In the genomic region with DNA sequence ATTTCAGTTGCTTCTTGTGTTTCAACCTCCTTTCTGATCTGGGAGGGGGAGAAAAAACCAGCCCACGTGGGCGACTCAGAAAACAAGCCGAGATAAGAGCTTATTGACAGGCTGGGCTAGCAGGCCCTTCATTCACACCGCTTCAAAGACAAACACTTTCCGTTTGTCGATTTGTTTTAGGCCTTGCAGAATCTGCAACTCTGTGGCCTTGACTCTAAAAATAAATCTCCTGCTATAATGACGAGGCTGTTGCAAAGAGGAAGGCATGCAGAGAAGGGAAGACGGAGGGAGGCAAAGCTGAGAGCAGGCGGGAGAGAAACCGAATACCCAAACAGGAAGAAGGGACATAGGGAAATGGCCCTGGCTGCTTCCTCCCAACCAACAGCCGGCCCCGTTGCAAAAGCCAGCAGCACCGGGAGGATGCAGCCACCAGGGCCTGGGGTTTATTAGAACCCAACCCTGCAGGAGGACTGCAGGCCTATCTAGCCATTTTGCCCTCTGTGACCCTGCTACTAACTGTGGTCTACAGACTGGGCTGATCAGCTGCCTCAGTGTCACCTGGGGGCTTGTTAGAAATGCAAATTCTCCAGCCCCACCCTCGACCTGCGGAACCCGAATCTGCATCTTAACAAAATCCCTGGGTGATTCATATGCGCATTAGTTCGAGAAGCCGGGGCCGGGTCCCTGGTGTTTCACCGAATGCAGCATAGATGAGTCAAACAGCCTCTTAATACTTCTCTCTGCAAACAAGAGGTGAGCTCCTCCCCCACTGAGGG, we compare ENCODE assay signal across 10 cellular contexts.
DNase-seq lines count a peak whose midpoint lies in the region; ATAC-seq and TF ChIP-seq lines count a peak whose summit lies in the region.
"Had no signal": no experiment of that assay in that cellular context is flagged by ENCODE, and none has a peak within 500 bp of the region (broad histone marks: within the 10 kb centered on the region; RNA-seq: fewer than 3 reads in every experiment).

No MANE protein-coding gene starts in this region.

- H3K4me1 Mint-ChIP-seq in endothelial cell (ENCODE audit: unreplicated experiment) = peaks cover 25% of the 10 kb centered on the region

- TF ChIP-seq POLR2A in ovary (IDR thresholded peaks at IDR 0.05) (no peak), prostate gland (IDR thresholded peaks at IDR 0.05) (no peak)

- TF ChIP-seq EP300 in ovary (IDR thresholded peaks at IDR 0.05) = no peak

- H3K36me3 ChIP-seq in cardiac muscle cell (no peaks in the 10 kb centered on the region), ovary (no peaks in the 10 kb centered on the region), prostate gland (no peaks in the 10 kb centered on the region)

- intact Hi-C loops in Right ventricle myocardium inferior (cut with DNase I) = no loop called here
- intact Hi-C loops in ovary (cut with DNase I) = no loop called here
- intact Hi-C loops in prostate gland (cut with DNase I) = no loop called here

- 19 to 32% (median 21%) methylated on average over 21 of the region's 21 CpGs for WGBS in ovary, 3 donors
- WGBS in prostate gland = 75% methylated on average over 21 of the region's 21 CpGs

- peak overlapping the region; percentile 92 for H3K27ac Mint-ChIP-seq in endothelial cell (ENCODE audit: unreplicated experiment)

- no peak for TF ChIP-seq CTCF in cardiac muscle cell (IDR thresholded peaks at IDR 0.05; ENCODE audit: low read depth, low read length)
- no peak for TF ChIP-seq CTCF in endothelial cell (IDR thresholded peaks at IDR 0.05; ENCODE audit: unreplicated experiment)
- no peak for TF ChIP-seq CTCF in ovary (IDR thresholded peaks at IDR 0.05)
- TF ChIP-seq CTCF in prostate gland (IDR thresholded peaks at IDR 0.05) = no peak

- H3K4me3 ChIP-seq in cardiac muscle cell (no peak overlapping the region), ovary (no peak overlapping the region), prostate gland (no peak overlapping the region)

- no peaks in the 10 kb centered on the region for H3K27me3 ChIP-seq in cardiac muscle cell
- H3K27me3 ChIP-seq in ovary = no peaks in the 10 kb centered on the region
- no peaks in the 10 kb centered on the region for H3K27me3 ChIP-seq in prostate gland (replicated peaks; ENCODE audit: insufficient read depth)

- peaks cover 3% of the 10 kb centered on the region for H3K27me3 Mint-ChIP-seq in endothelial cell (ENCODE audit: unreplicated experiment)

- H3K27ac ChIP-seq in cardiac muscle cell (peak overlapping the region; percentile 76), ovary (peak overlapping the region in 1 of 2 donors; percentile 62), prostate gland (no peak overlapping the region)
- H3K27ac ChIP-seq: C4-2B, VCaP had no signal

- H3K4me3 Mint-ChIP-seq in endothelial cell (ENCODE audit: unreplicated experiment) = peak overlapping the region; percentile 4

- peaks cover 35% of the 10 kb centered on the region for H3K4me1 ChIP-seq in cardiac muscle cell (ENCODE audit: low read depth)
- peaks cover 5% of the 10 kb centered on the region for H3K4me1 ChIP-seq in ovary (ENCODE audit: insufficient read depth)
- H3K4me1 ChIP-seq in prostate gland (replicated peaks) = no peaks in the 10 kb centered on the region

- no peak for ATAC-seq in Right ventricle myocardium inferior
- no peak for ATAC-seq in GM18907 (IDR thresholded peaks at IDR 0.05; ENCODE audit: unreplicated experiment)

- DNase-seq in cardiac muscle cell (ENCODE audit: low read depth in 1 of 2, low spot score in 1 of 2) (peak; percentile 37 to 81), Right ventricle myocardium inferior (ENCODE audit: missing footprints) (no peak), endothelial cell (ENCODE audit: low spot score) (peak; percentile 34), ovary (peak in 4 of 5 donors; percentile 36 to 42 (median 38)), prostate gland (ENCODE audit: low spot score) (no peak), H4 (ENCODE audit: low spot score) (no peak)
- peak; percentile 69 to 76 for DNase-seq in activated CD4-positive, alpha-beta T cell treated with anti-CD3 and anti-CD28 coated beads, Interleukin-2, amount 50 U/mL, for 48 hours

- no peaks in the 10 kb centered on the region for H3K9me3 Mint-ChIP-seq in endothelial cell (ENCODE audit: unreplicated experiment)

- H3K9me3 ChIP-seq in cardiac muscle cell (ENCODE audit: low read depth) = no peaks in the 10 kb centered on the region
- H3K9me3 ChIP-seq in ovary = no peaks in the 10 kb centered on the region
- no peaks in the 10 kb centered on the region for H3K9me3 ChIP-seq in prostate gland

- H3K36me3 Mint-ChIP-seq in endothelial cell (ENCODE audit: low read depth, unreplicated experiment) = no peaks in the 10 kb centered on the region

Comparison
In these comparisons a context has a peak if more than half of its experiments do, and no peak if none do; other contexts are left out.
1. DNase-seq: peak in cardiac muscle cell (2 of 2), activated CD4-positive, alpha-beta T cell treated with anti-CD3 and anti-CD28 coated beads, Interleukin-2, amount 50 U/mL, for 48 hours (2 of 2), endothelial cell (single experiment) and ovary (4 of 5); none in Right ventricle myocardium inferior (single experiment), prostate gland (single experiment) and H4 (single experiment).